Comparison of ENCODE assay signal across 25 cellular contexts in the genomic region with DNA sequence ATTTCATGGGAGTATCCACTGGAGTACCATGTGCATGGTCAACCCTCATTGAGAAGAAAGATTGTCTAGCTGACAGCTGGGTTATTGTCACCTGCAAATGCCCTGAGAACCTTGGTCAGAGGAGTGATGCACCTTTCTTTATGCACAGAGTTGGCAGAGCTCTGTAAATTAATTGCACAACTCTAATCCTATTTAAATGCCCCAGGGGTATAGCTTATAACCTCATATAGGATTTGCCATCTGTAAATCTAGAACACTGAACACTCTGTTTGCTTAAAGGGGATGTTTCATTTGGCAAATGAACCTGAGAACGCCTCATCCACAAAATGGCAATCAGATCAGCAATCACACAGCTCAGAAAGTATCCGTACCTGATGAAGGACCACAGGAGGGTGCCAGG.
DNase-seq lines count a peak whose midpoint lies in the region; ATAC-seq, FAIRE-seq and TF ChIP-seq lines count a peak whose summit lies in the region.
"Had no signal": no experiment of that assay in that cellular context is flagged by ENCODE, and none has a peak within 500 bp of the region (broad histone marks: within the 10 kb centered on the region; RNA-seq: fewer than 3 reads in every experiment).

No MANE protein-coding gene starts in this region.

- H3K23ac ChIP-seq in neuronal stem cell (ENCODE audit: low read depth, low read length, poor library complexity) = peak overlapping the region; percentile 62

- no TSS peak for BruUV-seq in MCF 10A (replicated peaks; lab: Mats Ljungman, UMichigan)

- H2AFZ ChIP-seq in neuronal stem cell (ENCODE audit: low read length) = no peak overlapping the region
- H2AFZ ChIP-seq: GM23248 had no signal

- H3K9ac ChIP-seq in neuronal stem cell (ENCODE audit: low read depth, low read length, poor library complexity) = no peak overlapping the region
- H3K9ac ChIP-seq: BLaER1 treated with 17β-estradiol and CSF1 and Interleukin-3, amounts not matched to agents 10 nM and 100 nM; GM23248 had no signal

- no peak overlapping the region for H3K4ac ChIP-seq in neuronal stem cell (ENCODE audit: low read length)

- no peak overlapping the region for H2BK120ac ChIP-seq in neuronal stem cell (ENCODE audit: low read depth, low read length)

- no peak overlapping the region for H2BK15ac ChIP-seq in neuronal stem cell (ENCODE audit: low read length)

- no peak overlapping the region for H3K4me2 ChIP-seq in neuronal stem cell (ENCODE audit: insufficient read depth, low read length, poor library complexity, severe bottlenecking)
- H3K4me2 ChIP-seq: A549; BLaER1 treated with 17β-estradiol and CSF1 and Interleukin-3, amounts not matched to agents 10 nM and 100 nM had no signal

- no peak overlapping the region for H3K27ac Mint-ChIP-seq in MCF 10A (ENCODE audit: low read depth, unreplicated experiment)
- H3K27ac Mint-ChIP-seq: CD14-positive monocyte; CD4-positive, alpha-beta T cell; CD8-positive, alpha-beta memory T cell had no signal

- no peak overlapping the region for H3K27ac ChIP-seq in breast epithelium
- no peak overlapping the region for H3K27ac ChIP-seq in neuronal stem cell (replicated peaks; ENCODE audit: low read length)
- no peak overlapping the region for H3K27ac ChIP-seq in testis
- H3K27ac ChIP-seq: A549; BLaER1 treated with 17β-estradiol and CSF1 and Interleukin-3, amounts not matched to agents 10 nM and 100 nM; GM23248 had no signal

- H3K27me3 ChIP-seq in breast epithelium (no peaks in the 10 kb centered on the region), bronchial epithelial cell (ENCODE audit: control insufficient read depth, insufficient read depth, low read length) (no peaks in the 10 kb centered on the region), neuronal stem cell (ENCODE audit: control insufficient read depth in 3 of 3, insufficient read depth in 3 of 3, low read depth in 1 of 3, low read length in 3 of 3) (no peaks in the 10 kb centered on the region), testis (no peaks in the 10 kb centered on the region)
- H3K27me3 ChIP-seq: BE2C; BLaER1 treated with 17β-estradiol and CSF1 and Interleukin-3, amounts not matched to agents 10 nM and 100 nM had no signal

- ATAC-seq in GM21717 (IDR thresholded peaks at IDR 0.05; ENCODE audit: unreplicated experiment) = no peak
- no peak for ATAC-seq in HG02571 (IDR thresholded peaks at IDR 0.05; ENCODE audit: unreplicated experiment)
- ATAC-seq: A549 had no signal

- no peak overlapping the region for H3K4me3 Mint-ChIP-seq in MCF 10A (ENCODE audit: unreplicated experiment)
- H3K4me3 Mint-ChIP-seq: CD14-positive monocyte; CD4-positive, alpha-beta T cell; CD8-positive, alpha-beta memory T cell had no signal

- H2AK5ac ChIP-seq in neuronal stem cell (ENCODE audit: low read depth, low read length) = no peak overlapping the region

- no peak for TF ChIP-seq CTCF in MCF 10A (IDR thresholded peaks at IDR 0.05; ENCODE audit: unreplicated experiment)
- TF ChIP-seq CTCF in breast epithelium (IDR thresholded peaks at IDR 0.05) = no peak
- TF ChIP-seq CTCF in bronchial epithelial cell (IDR thresholded peaks at IDR 0.05; ENCODE audit: insufficient read depth, low read length, severe bottlenecking) = no peak
- no peak for TF ChIP-seq CTCF in testis (IDR thresholded peaks at IDR 0.05)

- H3K18ac ChIP-seq in neuronal stem cell (ENCODE audit: low read length) = no peak overlapping the region

- TF ChIP-seq POLR2A in breast epithelium (IDR thresholded peaks at IDR 0.05) = no peak
- no peak for TF ChIP-seq POLR2A in testis (IDR thresholded peaks at IDR 0.05)

- H3K36me3 ChIP-seq in breast epithelium = no peaks in the 10 kb centered on the region
- no peaks in the 10 kb centered on the region for H3K36me3 ChIP-seq in bronchial epithelial cell (ENCODE audit: control insufficient read depth, insufficient read depth, low read length)
- H3K36me3 ChIP-seq in neuronal stem cell (replicated peaks in 1 of 2; ENCODE audit: control insufficient read depth in 2 of 2, insufficient read depth in 2 of 2, low read length in 2 of 2) = no peaks in the 10 kb centered on the region
- H3K36me3 ChIP-seq in testis (ENCODE audit: low read depth, missing control alignments) = no peaks in the 10 kb centered on the region
- H3K36me3 ChIP-seq: BE2C; BLaER1 treated with 17β-estradiol and CSF1 and Interleukin-3, amounts not matched to agents 10 nM and 100 nM had no signal

- FAIRE-seq in bronchial epithelial cell (lab: Jason Lieb, UNC) = no peak
- FAIRE-seq: A549, GM12891, H1 had no signal

- no peak overlapping the region for H3K4me3 ChIP-seq in breast epithelium
- H3K4me3 ChIP-seq in bronchial epithelial cell (ENCODE audit: low read depth, low read length) = no peak overlapping the region
- no peak overlapping the region for H3K4me3 ChIP-seq in neuronal stem cell (ENCODE audit: low read length in 2 of 2)
- H3K4me3 ChIP-seq in testis = no peak overlapping the region
- H3K4me3 ChIP-seq: A549; BLaER1 treated with 17β-estradiol and CSF1 and Interleukin-3, amounts not matched to agents 10 nM and 100 nM; GM23248 had no signal

- H3K9me3 Mint-ChIP-seq in MCF 10A (ENCODE audit: unreplicated experiment) = no peaks in the 10 kb centered on the region
- H3K9me3 Mint-ChIP-seq: CD14-positive monocyte; CD4-positive, alpha-beta T cell; CD8-positive, alpha-beta memory T cell had no signal

- no peaks in the 10 kb centered on the region for H3K36me3 Mint-ChIP-seq in MCF 10A (ENCODE audit: insufficient read depth, unreplicated experiment)
- H3K36me3 Mint-ChIP-seq: CD14-positive monocyte; CD8-positive, alpha-beta memory T cell had no signal

- intact Hi-C loops in MCF 10A (cut with micrococcal nuclease) = no loop called here
- intact Hi-C loops in breast epithelium (cut with DNase I; ENCODE audit: low total_unique reads) = no loop called here
- intact Hi-C loops in testis (cut with DNase I; ENCODE audit: low total_unique reads) = no loop called here

- no peaks in the 10 kb centered on the region for H3K9me3 ChIP-seq in breast epithelium
- no peaks in the 10 kb centered on the region for H3K9me3 ChIP-seq in neuronal stem cell (replicated peaks in 1 of 2; ENCODE audit: control insufficient read depth in 2 of 2, insufficient read depth in 1 of 2, low read depth in 1 of 2, low read length in 2 of 2)
- no peaks in the 10 kb centered on the region for H3K9me3 ChIP-seq in testis
- H3K9me3 ChIP-seq: A549; BE2C; BLaER1 treated with 17β-estradiol and CSF1 and Interleukin-3, amounts not matched to agents 10 nM and 100 nM had no signal

- H4K8ac ChIP-seq in neuronal stem cell (ENCODE audit: low read depth, low read length) = no peak overlapping the region

- CTCF ChIA-PET in MCF 10A (lab: Yijun Ruan, JAX) = interaction anchor here (0.7 to 1.4 kb wide), 2 partner anchors 170 to 1298 kb away, joined by 3 to 4 read pairs; no protein-coding TSS in a partner anchor

- H3K27me3 Mint-ChIP-seq in MCF 10A (ENCODE audit: insufficient read depth, unreplicated experiment) = no peaks in the 10 kb centered on the region
- H3K27me3 Mint-ChIP-seq: CD4-positive, alpha-beta T cell had no signal

- H2BK5ac ChIP-seq in neuronal stem cell (ENCODE audit: low read length) = no peak overlapping the region

- H3K4me1 ChIP-seq in breast epithelium (no peaks in the 10 kb centered on the region), neuronal stem cell (ENCODE audit: control insufficient read depth in 2 of 2, insufficient read depth in 1 of 2, low read depth in 1 of 2, low read length in 2 of 2) (no peaks in the 10 kb centered on the region), testis (no peaks in the 10 kb centered on the region)
- H3K4me1 ChIP-seq: A549; BE2C; BLaER1 treated with 17β-estradiol and CSF1 and Interleukin-3, amounts not matched to agents 10 nM and 100 nM had no signal

- no CpG with 5 or more reads among the region's 2 CpGs for WGBS in neuronal stem cell (ENCODE audit: extremely low coverage in 2 of 2, insufficient read length in 2 of 2, insufficient replicate concordance in 1 of 2), 2 donors
- 72 to 91% methylated on average over 2 of the region's 2 CpGs for WGBS in testis, 2 donors

- no peak overlapping the region for H2BK12ac ChIP-seq in neuronal stem cell (ENCODE audit: low read length)

- POLR2A ChIA-PET in MCF 10A (lab: Yijun Ruan, JAX) = no interaction called here

- H3K4me1 Mint-ChIP-seq in MCF 10A (ENCODE audit: insufficient read depth, unreplicated experiment) = peaks cover 6% of the 10 kb centered on the region
- H3K4me1 Mint-ChIP-seq: CD14-positive monocyte; CD8-positive, alpha-beta memory T cell had no signal

- no peaks in the 10 kb centered on the region for H3K79me1 ChIP-seq in neuronal stem cell (ENCODE audit: low read depth, low read length)

- H3K14ac ChIP-seq in neuronal stem cell (ENCODE audit: low read length) = no peak overlapping the region

- DNase-seq in MCF 10A (ENCODE audit: unreplicated experiment) (peak; percentile 31), breast epithelium (ENCODE audit: low spot score in 2 of 2) (no peak), NCI-H69 (lab: John Stamatoyannopoulos, UW) (peak; percentile 55), bronchial epithelial cell (ENCODE audit: low read depth) (peak; percentile 3), neuronal stem cell (ENCODE audit: low spot score) (no peak), testis (no peak)
- DNase-seq: 8988T; ACHN; AML-193; BE2C; CD4-positive, alpha-beta T cell; CD8-positive, alpha-beta memory T cell; DMS53; DMS79 treated with DMSO at 0.1 percent for 48 hours; GF-D8; GM23248; H7; HCEC 1CT had no signal

- H4K91ac ChIP-seq in neuronal stem cell (ENCODE audit: low read depth, low read length, poor library complexity) = no peak overlapping the region

Comparison
In these comparisons a context has a peak if more than half of its experiments do, and no peak if none do; other contexts are left out.
1. DNase-seq: peak in MCF 10A (single experiment), NCI-H69 (single experiment) and bronchial epithelial cell (single experiment); none in breast epithelium (0 of 2), neuronal stem cell (single experiment) and testis (single experiment).